8 cellular contexts compared by ENCODE assay signal in genomic region chr20:41735949-41736348, GRCh38.
"Had no signal": no experiment of that assay in that cellular context is flagged by ENCODE, and none has a peak within 500 bp of the region (broad histone marks: within the 10 kb centered on the region; RNA-seq: fewer than 3 reads in every experiment).

No MANE protein-coding gene starts in this region.

- ATAC-seq: GM12878 had no signal

- H3K4me3 ChIP-seq: GM12878 had no signal

- FAIRE-seq: G401.6, GM12878, GM12891, GM12892, GM18507, GM19239 had no signal

- DNase-seq: GDM1, GF-D8 had no signal
